In the genomic region with DNA sequence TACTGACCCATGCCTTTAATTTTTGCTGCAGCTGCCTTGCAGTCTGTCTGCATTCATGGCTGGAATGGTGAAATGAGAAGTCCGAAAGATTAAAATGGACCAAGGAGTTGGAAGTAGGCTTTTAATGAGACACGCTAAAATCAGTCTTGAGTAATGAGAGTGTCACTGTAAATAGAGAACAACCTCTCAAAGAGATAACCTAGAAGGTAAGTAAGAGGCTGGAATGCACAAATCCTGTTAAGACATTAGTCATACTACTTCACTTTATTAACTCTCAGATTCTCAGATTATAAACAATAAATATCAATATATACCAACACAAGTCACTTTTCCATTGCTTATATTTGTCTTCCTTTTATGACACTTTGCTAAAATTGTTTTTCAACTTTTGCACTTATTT, we compare ENCODE assay signal across 34 cellular contexts.
"Had no signal": no experiment of that assay in that cellular context is flagged by ENCODE, and none has a peak within 500 bp of the region (broad histone marks: within the 10 kb centered on the region; RNA-seq: fewer than 3 reads in every experiment).

No MANE protein-coding gene starts in this region.

- DNase-seq: Karpas-422, Kasumi-1, MG63, MM.1S, MV-4-11, NCI-H1048, NCI-H1092, NCI-H1092 treated with DMSO at 0.1 percent for 48 hours, NCI-H1105, NCI-H1105 treated with DMSO at 0.1 percent for 48 hours, NCI-H1417, NCI-H1417 treated with DMSO at 0.1 percent for 48 hours, NCI-H1436, NCI-H1436 treated with DMSO at 0.1 percent for 48 hours, NCI-H146, NCI-H1694, NCI-H1694 treated with DMSO at 0.1 percent for 48 hours, NCI-H187, NCI-H187 treated with DMSO at 0.1 percent for 48 hours, NCI-H1930, NCI-H2029, NCI-H2029 treated with DMSO at 0.1 percent for 48 hours, NCI-H2081, NCI-H2081 treated with DMSO at 0.1 percent for 48 hours, NCI-H2107, NCI-H2171, NCI-H2171 treated with DMSO at 0.1 percent for 48 hours, NCI-H2227 treated with DMSO at 0.1 percent for 48 hours, NCI-H226, NCI-H345, NCI-H446, NCI-H446 treated with DMSO at 0.1 percent for 48 hours, NCI-H510A, NCI-H510A treated with DMSO at 0.1 percent for 48 hours had no signal

- H3K9me3 ChIP-seq: MG63 had no signal

- H3K4me3 ChIP-seq: MG63 had no signal

- H3K27me3 ChIP-seq: MG63 had no signal

- H3K36me3 ChIP-seq: MG63 had no signal
